In genomic region chr1:153616885-153617428, GRCh38 we compare ENCODE assay signal across 14 cellular contexts. TPM values are rescaled to one million over a fixed set of nuclear protein-coding genes. Genes with fewer than 3 reads are reported as not detected.
DNase-seq lines count a peak whose midpoint lies in the region; ATAC-seq and TF ChIP-seq lines count a peak whose summit lies in the region.
"Had no signal": no experiment of that assay in that cellular context is flagged by ENCODE, and none has a peak within 500 bp of the region (broad histone marks: within the 10 kb centered on the region; RNA-seq: fewer than 3 reads in every experiment).

No MANE protein-coding gene starts in this region.

- H3K9me3 Mint-ChIP-seq in stimulated activated naive CD8-positive, alpha-beta T cell treated with anti-CD3 and anti-CD28 coated beads, Interleukin-15, amount 100 ng/mL, for 72 hours: no peaks in the 10 kb centered on the region
- no peaks in the 10 kb centered on the region for H3K9me3 Mint-ChIP-seq in endothelial cell (ENCODE audit: unreplicated experiment)
- H3K9me3 Mint-ChIP-seq: naive thymus-derived CD4-positive, alpha-beta T cell; T-cell had no signal

- TF ChIP-seq CTCF in endothelial cell (IDR thresholded peaks at IDR 0.05; ENCODE audit: unreplicated experiment): no peak
- no peak for TF ChIP-seq CTCF in mucosa of descending colon (IDR thresholded peaks at IDR 0.05)

- no peak for DNase-seq in stimulated activated naive CD8-positive, alpha-beta T cell treated with anti-CD3 and anti-CD28 coated beads, Interleukin-15, amount 100 ng/mL, for 72 hours
- no peak for DNase-seq in stimulated activated naive CD8-positive, alpha-beta T cell treated with anti-CD3 and anti-CD28 coated beads, Interleukin-15, Interleukin-2, amounts not matched to agents 100 U/mL and 50 U/mL, for 24 hours
- no peak for DNase-seq in endothelial cell (ENCODE audit: low spot score)
- no peak for DNase-seq in mucosa of descending colon
- DNase-seq in iPS-NIHi7 (ENCODE audit: extremely low spot score): no peak
- no peak for DNase-seq in NCI-H748 (lab: John Stamatoyannopoulos, UW; ENCODE audit: unreplicated experiment)
- DNase-seq in dedifferentiated amniotic fluid mesenchymal stem cell (ENCODE audit: extremely low spot score): no peak
- DNase-seq: GF-D8, NCI-H526 treated with DMSO at 0.1 percent for 48 hours had no signal

- H3K36me3 ChIP-seq in mucosa of descending colon (ENCODE audit: low read depth): no peaks in the 10 kb centered on the region

- ATAC-seq in stimulated activated naive CD8-positive, alpha-beta T cell treated with anti-CD3 and anti-CD28 coated beads, Interleukin-15, amount 100 ng/mL, for 72 hours: peak; percentile 8
- no peak for ATAC-seq in stimulated activated naive CD8-positive, alpha-beta T cell treated with anti-CD3 and anti-CD28 coated beads, Interleukin-15, Interleukin-2, amounts not matched to agents 100 U/mL and 50 U/mL, for 24 hours
- ATAC-seq in mucosa of descending colon (peak; percentile 5), GM21576 (IDR thresholded peaks at IDR 0.05; ENCODE audit: unreplicated experiment) (no peak)

- no peaks in the 10 kb centered on the region for H3K9me3 ChIP-seq in mucosa of descending colon

- H3K27ac Mint-ChIP-seq in stimulated activated naive CD8-positive, alpha-beta T cell treated with anti-CD3 and anti-CD28 coated beads, Interleukin-15, amount 100 ng/mL, for 72 hours: peak overlapping the region in 1 of 2 donors; percentile 44
- peak overlapping the region; percentile 31 for H3K27ac Mint-ChIP-seq in endothelial cell (ENCODE audit: unreplicated experiment)
- H3K27ac Mint-ChIP-seq: activated naive CD8-positive, alpha-beta T cell; T-cell had no signal

- H3K4me3 ChIP-seq in mucosa of descending colon: no peak overlapping the region

- H3K36me3 Mint-ChIP-seq in endothelial cell (ENCODE audit: low read depth, unreplicated experiment): peaks cover 6% of the 10 kb centered on the region
- H3K36me3 Mint-ChIP-seq: activated naive CD8-positive, alpha-beta T cell; naive thymus-derived CD4-positive, alpha-beta T cell; T-cell had no signal

- intact Hi-C loops in mucosa of descending colon (cut with DNase I, micrococcal nuclease): no loop called here

- H3K27me3 Mint-ChIP-seq in stimulated activated naive CD8-positive, alpha-beta T cell treated with anti-CD3 and anti-CD28 coated beads, Interleukin-15, amount 100 ng/mL, for 72 hours: no peaks in the 10 kb centered on the region
- peaks cover 10% of the 10 kb centered on the region for H3K27me3 Mint-ChIP-seq in endothelial cell (ENCODE audit: unreplicated experiment)
- H3K27me3 Mint-ChIP-seq: activated naive CD8-positive, alpha-beta T cell; T-cell had no signal

- peaks cover 17% of the 10 kb centered on the region for H3K4me1 ChIP-seq in mucosa of descending colon (ENCODE audit: low read depth)

- no peaks in the 10 kb centered on the region for H3K4me1 Mint-ChIP-seq in stimulated activated naive CD8-positive, alpha-beta T cell treated with anti-CD3 and anti-CD28 coated beads, Interleukin-15, amount 100 ng/mL, for 72 hours
- H3K4me1 Mint-ChIP-seq in endothelial cell (ENCODE audit: unreplicated experiment): peaks cover 3% of the 10 kb centered on the region

- H3K4me3 Mint-ChIP-seq in stimulated activated naive CD8-positive, alpha-beta T cell treated with anti-CD3 and anti-CD28 coated beads, Interleukin-15, amount 100 ng/mL, for 72 hours: no peak overlapping the region
- no peak overlapping the region for H3K4me3 Mint-ChIP-seq in endothelial cell (ENCODE audit: unreplicated experiment)
- H3K4me3 Mint-ChIP-seq: activated naive CD8-positive, alpha-beta T cell; naive thymus-derived CD4-positive, alpha-beta T cell; T-cell had no signal

RNA-seq across cellular contexts. Expression of gene S100A14, which starts 0.8 kb away (rescaled TPM):
- total RNA-seq in endothelial cell (ENCODE audit: unreplicated experiment) (not detected), mucosa of descending colon (100 to 1,000 TPM; 122 to 361 (median 325) TPM)
- total RNA-seq: naive thymus-derived CD4-positive, alpha-beta T cell had no signal

RNA-seq across cellular contexts. Expression of gene S100A16, which starts 4.0 kb away (rescaled TPM):
- total RNA-seq in endothelial cell (ENCODE audit: unreplicated experiment): 363 TPM
- 100 to 1,000 TPM in 2 of 3 donors, 10 to 100 TPM in 1; 79.9 to 156 (median 139) TPM for total RNA-seq in mucosa of descending colon
- total RNA-seq: naive thymus-derived CD4-positive, alpha-beta T cell had no signal

RNA-seq across cellular contexts. Expression of gene S100A13, which starts 10.3 kb away (rescaled TPM):
- total RNA-seq in endothelial cell (ENCODE audit: unreplicated experiment) (152 TPM), mucosa of descending colon (100 to 1,000 TPM in 1 of 3 donors, 10 to 100 TPM in 2; 42.3 to 102 (median 43.9) TPM)

RNA-seq across cellular contexts. Expression of gene S100A1, which starts 11.3 kb away (rescaled TPM):
- total RNA-seq in endothelial cell (ENCODE audit: unreplicated experiment) (not detected), mucosa of descending colon (1 to 10 TPM in 2 of 3 donors, under 1 TPM in 1; 0.20 to 5.6 (median 2.4) TPM)
- total RNA-seq: dermis microvascular lymphatic vessel endothelial cell; naive thymus-derived CD4-positive, alpha-beta T cell; T-cell had no signal

RNA-seq across cellular contexts. Expression of gene CHTOP, which starts 16.9 kb away (rescaled TPM):
- total RNA-seq in endothelial cell (ENCODE audit: unreplicated experiment) (59.3 TPM), mucosa of descending colon (10 to 100 TPM; 64.2 to 71.8 (median 71.6) TPM)

Comparison
In these comparisons a context has a peak if more than half of its experiments do, and no peak if none do; other contexts are left out.
1. ATAC-seq: peak in stimulated activated naive CD8-positive, alpha-beta T cell treated with anti-CD3 and anti-CD28 coated beads, Interleukin-15, amount 100 ng/mL, for 72 hours (single experiment) and mucosa of descending colon (single experiment); none in stimulated activated naive CD8-positive, alpha-beta T cell treated with anti-CD3 and anti-CD28 coated beads, Interleukin-15, Interleukin-2, amounts not matched to agents 100 U/mL and 50 U/mL, for 24 hours (single experiment) and GM21576 (single experiment).
2. RNA of gene S100A14, which starts 0.8 kb away (total RNA-seq): 122 to 361 TPM in mucosa of descending colon; not detected in endothelial cell (single experiment); every median in the first group is over 100 times any median in the second.